23 cellular contexts compared by ENCODE assay signal in genomic region chr20:17172826-17173420, GRCh38. TPM values are rescaled to one million over a fixed set of nuclear protein-coding genes. Genes with fewer than 3 reads are reported as not detected.
DNase-seq lines count a peak whose midpoint lies in the region; ATAC-seq, FAIRE-seq and TF ChIP-seq lines count a peak whose summit lies in the region.
"Had no signal": no experiment of that assay in that cellular context is flagged by ENCODE, and none has a peak within 500 bp of the region (broad histone marks: within the 10 kb centered on the region; RNA-seq: fewer than 3 reads in every experiment).

No MANE protein-coding gene starts in this region.

- WGBS in right lobe of liver (ENCODE audit: insufficient coverage, low coverage, low lambda C conversion rate, missing lambda C conversion rate): 44% methylated on average over 5 of the region's 5 CpGs

- H3K36me3 ChIP-seq in right lobe of liver: no peaks in the 10 kb centered on the region
- H3K36me3 ChIP-seq: Peyer's patch, SJSA1 had no signal

- intact Hi-C loops in right lobe of liver (cut with DNase I): no loop called here
- intact Hi-C loops in activated T-helper 1 cell treated with anti-CD3 and anti-CD28 coated beads, Interleukin-12 subunit alpha, Interleukin-12 subunit beta, Interleukin-2, Interleukin-4 antibody, amounts not matched to agents 30 ng/mL and 10 ng/mL and 1 ng/mL, durations not matched to agents 14 hours and 24 hours and 36 hours (cut with micrococcal nuclease): no loop called here

- no peak overlapping the region for H3K27ac Mint-ChIP-seq in activated T-helper 1 cell treated with anti-CD3 and anti-CD28 coated beads, Interleukin-12 subunit alpha, Interleukin-12 subunit beta, Interleukin-2, Interleukin-4 antibody, amounts not matched to agents 30 ng/mL and 10 ng/mL and 1 ng/mL, durations not matched to agents 14 hours and 24 hours and 36 hours
- H3K27ac Mint-ChIP-seq: CD8-positive, alpha-beta memory T cell; HFFc6 had no signal

- TF ChIP-seq CTCF in D721Med (IDR thresholded peaks at IDR 0.05; ENCODE audit: insufficient read depth, missing control alignments): no peak
- TF ChIP-seq CTCF in right lobe of liver (IDR thresholded peaks at IDR 0.05): no peak
- no peak for TF ChIP-seq CTCF in GM10248 (IDR thresholded peaks at IDR 0.05; ENCODE audit: control extremely low read depth, extremely low read depth, low read depth, missing control alignments)

- POLR2A ChIA-PET in GM10248 (lab: Yijun Ruan, JAX): no interaction called here

- no peaks in the 10 kb centered on the region for H3K4me1 ChIP-seq in right lobe of liver
- H3K4me1 ChIP-seq: Peyer's patch, SJSA1 had no signal

- no peak overlapping the region for H3K4me3 Mint-ChIP-seq in activated T-helper 1 cell treated with anti-CD3 and anti-CD28 coated beads, Interleukin-12 subunit alpha, Interleukin-12 subunit beta, Interleukin-2, Interleukin-4 antibody, amounts not matched to agents 30 ng/mL and 10 ng/mL and 1 ng/mL, durations not matched to agents 14 hours and 24 hours and 36 hours
- H3K4me3 Mint-ChIP-seq: CD8-positive, alpha-beta memory T cell; HFFc6 had no signal

- TF ChIP-seq POLR2A in right lobe of liver (IDR thresholded peaks at IDR 0.05): no peak

- no peaks in the 10 kb centered on the region for H3K9me3 Mint-ChIP-seq in activated T-helper 1 cell treated with anti-CD3 and anti-CD28 coated beads, Interleukin-12 subunit alpha, Interleukin-12 subunit beta, Interleukin-2, Interleukin-4 antibody, amounts not matched to agents 30 ng/mL and 10 ng/mL and 1 ng/mL, durations not matched to agents 14 hours and 24 hours and 36 hours

- H3K27ac ChIP-seq in right lobe of liver: no peak overlapping the region
- H3K27ac ChIP-seq: C4-2B, Peyer's patch, SJSA1 had no signal

- no peaks in the 10 kb centered on the region for H3K36me3 Mint-ChIP-seq in activated T-helper 1 cell treated with anti-CD3 and anti-CD28 coated beads, Interleukin-12 subunit alpha, Interleukin-12 subunit beta, Interleukin-2, Interleukin-4 antibody, amounts not matched to agents 30 ng/mL and 10 ng/mL and 1 ng/mL, durations not matched to agents 14 hours and 24 hours and 36 hours (ENCODE audit: low read depth)
- H3K36me3 Mint-ChIP-seq: CD8-positive, alpha-beta memory T cell had no signal

- no peaks in the 10 kb centered on the region for H3K27me3 Mint-ChIP-seq in activated T-helper 1 cell treated with anti-CD3 and anti-CD28 coated beads, Interleukin-12 subunit alpha, Interleukin-12 subunit beta, Interleukin-2, Interleukin-4 antibody, amounts not matched to agents 30 ng/mL and 10 ng/mL and 1 ng/mL, durations not matched to agents 14 hours and 24 hours and 36 hours (ENCODE audit: insufficient read depth)

- CTCF ChIA-PET in GM10248 (lab: Yijun Ruan, JAX): interaction anchor here (2.2 kb wide), 1 partner anchor 10 kb away, joined by 8 read pairs; no protein-coding TSS in a partner anchor

- peaks cover 0 to 3% of the 10 kb centered on the region in 2 donors for H3K27me3 ChIP-seq in right lobe of liver
- H3K27me3 ChIP-seq: Peyer's patch, SJSA1 had no signal

- no peaks in the 10 kb centered on the region for H3K4me1 Mint-ChIP-seq in activated T-helper 1 cell treated with anti-CD3 and anti-CD28 coated beads, Interleukin-12 subunit alpha, Interleukin-12 subunit beta, Interleukin-2, Interleukin-4 antibody, amounts not matched to agents 30 ng/mL and 10 ng/mL and 1 ng/mL, durations not matched to agents 14 hours and 24 hours and 36 hours (ENCODE audit: low read depth)
- H3K4me1 Mint-ChIP-seq: CD8-positive, alpha-beta memory T cell had no signal

- DNase-seq in AG08395 (ENCODE audit: low spot score) (peak; percentile 6), D721Med (ENCODE audit: insufficient read length, low spot score) (no peak), NCI-H69 (lab: John Stamatoyannopoulos, UW) (peak; percentile 56), right lobe of liver (no peak), GM10248 (ENCODE audit: extremely low spot score) (no peak), NCI-H2029 treated with DMSO at 0.1 percent for 48 hours (lab: John Stamatoyannopoulos, UW) (no peak)
- DNase-seq in activated T-helper 1 cell treated with anti-CD3 and anti-CD28 coated beads, Interleukin-12 subunit alpha, Interleukin-12 subunit beta, Interleukin-2, Interleukin-4 antibody, amounts not matched to agents 30 ng/mL and 10 ng/mL and 1 ng/mL, durations not matched to agents 14 hours and 24 hours and 36 hours (ENCODE audit: low spot score): no peak
- DNase-seq: CD8-positive, alpha-beta memory T cell; H7; HFFc6; NCI-H1092; NCI-H1436; NCI-H2029; NCI-H748 treated with DMSO at 0.1 percent for 48 hours; Peyer's patch; T1000 had no signal

- no peaks in the 10 kb centered on the region for H3K9me3 ChIP-seq in right lobe of liver
- H3K9me3 ChIP-seq: Peyer's patch, SJSA1 had no signal

- ATAC-seq in right lobe of liver: no peak
- ATAC-seq: HepG2, K562 had no signal

- no peak overlapping the region for H3K4me3 ChIP-seq in right lobe of liver
- H3K4me3 ChIP-seq: K562, Peyer's patch, SJSA1 had no signal

- FAIRE-seq in D721Med (lab: Jason Lieb, UNC) (peak; percentile 61), islet of Langerhans (lab: Jason Lieb, UNC) (peak; percentile 80)
- FAIRE-seq: GM12891, HepG2, K562 had no signal

RNA-seq across cellular contexts. Expression of gene PCSK2, which starts 53.9 kb away (rescaled TPM):
- total RNA-seq in right lobe of liver: under 1 TPM in 2 of 6 experiments, not detected in 4; 0.04 to 0.13 TPM
- not detected in 2 replicates for total RNA-seq in activated T-helper 1 cell treated with anti-CD3 and anti-CD28 coated beads, Interleukin-12 subunit alpha, Interleukin-12 subunit beta, Interleukin-2, Interleukin-4 antibody, amounts not matched to agents 30 ng/mL and 10 ng/mL and 1 ng/mL, durations not matched to agents 14 hours and 24 hours and 36 hours
- total RNA-seq: CD8-positive, alpha-beta memory T cell; HepG2; HFFc6; SJSA1; T-helper 1 cell treated with Interleukin-12 subunit alpha and Interleukin-12 subunit beta and Interleukin-4 antibody, amounts not matched to agents 30 ng/mL and 1 ng/mL, for 36 hours had no signal

Comparison
In these comparisons a context has a peak if more than half of its experiments do, and no peak if none do; other contexts are left out.
1. DNase-seq: peak in AG08395 (single experiment) and NCI-H69 (single experiment); none in D721Med (single experiment), right lobe of liver (0 of 3), GM10248 (single experiment), activated T-helper 1 cell treated with anti-CD3 and anti-CD28 coated beads, Interleukin-12 subunit alpha, Interleukin-12 subunit beta, Interleukin-2, Interleukin-4 antibody, amounts not matched to agents 30 ng/mL and 10 ng/mL and 1 ng/mL, durations not matched to agents 14 hours and 24 hours and 36 hours (single experiment) and NCI-H2029 treated with DMSO at 0.1 percent for 48 hours (single experiment).